Comparison of ENCODE assay signal across 28 cellular contexts in the genomic region with DNA sequence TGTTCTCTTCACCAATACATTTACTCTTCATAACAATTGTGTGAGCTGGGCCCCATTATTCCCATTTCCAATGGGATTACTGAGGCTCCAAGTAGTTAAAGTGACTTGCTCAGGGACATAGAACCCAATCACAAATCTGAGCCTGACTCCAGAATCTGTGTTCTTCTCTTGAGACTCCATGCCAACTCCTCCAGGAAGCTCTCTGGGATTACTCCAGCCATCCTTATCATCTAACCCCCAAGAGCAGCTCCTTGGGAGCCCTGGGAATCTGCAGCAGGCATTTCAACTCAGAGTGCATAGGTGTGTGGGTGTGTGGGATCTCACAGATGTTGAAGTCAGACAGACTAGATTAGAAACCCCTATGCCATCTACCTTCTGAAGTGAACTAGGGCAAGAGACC.
"Had no signal": no experiment of that assay in that cellular context is flagged by ENCODE, and none has a peak within 500 bp of the region (broad histone marks: within the 10 kb centered on the region; RNA-seq: fewer than 3 reads in every experiment).

No MANE protein-coding gene starts in this region.

- FAIRE-seq: islet of Langerhans, kidney, urothelium cell line had no signal

- H3K27me3 Mint-ChIP-seq: stimulated activated naive CD8-positive, alpha-beta T cell treated with anti-CD3 and anti-CD28 coated beads, Interleukin-15, Interleukin-2, amounts not matched to agents 100 ng/mL and 50 ng/mL, for 24 hours had no signal

- H3K4me1 Mint-ChIP-seq: immature natural killer cell had no signal

- H2AFZ ChIP-seq: parathyroid adenoma had no signal

- H3K27ac Mint-ChIP-seq: immature natural killer cell; progenitor cell of endocrine pancreas; stimulated activated naive CD8-positive, alpha-beta T cell treated with anti-CD3 and anti-CD28 coated beads, Interleukin-15, Interleukin-2, amounts not matched to agents 100 ng/mL and 50 ng/mL, for 24 hours had no signal

- H3K4me1 ChIP-seq: right atrium auricular region, right lobe of liver, transverse colon had no signal

- DNase-seq: hypothalamus; immature natural killer cell; kidney; left colon; left lung; lower lobe of right lung; mammary epithelial cell; mesenchymal stem cell; naive thymus-derived CD8-positive, alpha-beta T cell; occipital lobe; right lobe of liver; stimulated activated CD4-positive, alpha-beta T cell treated with anti-CD3 and anti-CD28 coated beads, Interleukin-1b, Interleukin-23, amount 100 ng/mL, for 48 hours; stimulated activated CD4-positive, alpha-beta T cell treated with anti-CD3 and anti-CD28 coated beads, Interleukin-2, amount 100 ng/mL, for 48 hours; stimulated activated CD4-positive, alpha-beta T cell treated with anti-CD3 and anti-CD28 coated beads, Interleukin-4, amount 100 ng/mL, for 4 hours; stimulated activated CD8-positive, alpha-beta memory T cell treated with anti-CD3 and anti-CD28 coated beads, Interleukin-4, amount 100 ng/mL, for 48 hours; stimulated activated naive CD4-positive, alpha-beta T cell; transverse colon; upper lobe of right lung had no signal

- H3K4me3 Mint-ChIP-seq: immature natural killer cell; naive thymus-derived CD8-positive, alpha-beta T cell; nephron; neural crest cell; stimulated activated naive CD8-positive, alpha-beta T cell treated with anti-CD3 and anti-CD28 coated beads, Interleukin-15, Interleukin-2, amounts not matched to agents 100 ng/mL and 50 ng/mL, for 24 hours had no signal

- H3K27me3 ChIP-seq: left lung, neutrophil, right atrium auricular region, right lobe of liver, transverse colon, upper lobe of right lung had no signal

- H3K4me3 ChIP-seq: left lung, lower lobe of right lung, right atrium auricular region, right lobe of liver, smooth muscle cell, transverse colon, upper lobe of right lung had no signal

- ATAC-seq: left colon; left lung; lower lobe of right lung; naive thymus-derived CD8-positive, alpha-beta T cell; right lobe of liver; upper lobe of right lung had no signal

- H3K4me2 ChIP-seq: smooth muscle cell had no signal

- H3K27ac ChIP-seq: left lung, lower lobe of right lung, neutrophil, parathyroid adenoma, right atrium auricular region, right lobe of liver, transverse colon, upper lobe of right lung had no signal

- H3K9me3 Mint-ChIP-seq: immature natural killer cell; nephron; neural crest cell; stimulated activated naive CD8-positive, alpha-beta T cell treated with anti-CD3 and anti-CD28 coated beads, Interleukin-15, Interleukin-2, amounts not matched to agents 100 ng/mL and 50 ng/mL, for 24 hours had no signal

- H3K36me3 ChIP-seq: left lung, lower lobe of right lung, neutrophil, right atrium auricular region, right lobe of liver, transverse colon, upper lobe of right lung had no signal

- H3K36me3 Mint-ChIP-seq: immature natural killer cell; naive thymus-derived CD8-positive, alpha-beta T cell had no signal

- H3K9ac ChIP-seq: parathyroid adenoma had no signal

- H3K9me3 ChIP-seq: left lung, lower lobe of right lung, neutrophil, right atrium auricular region, right lobe of liver, transverse colon, upper lobe of right lung had no signal

- H3K79me2 ChIP-seq: parathyroid adenoma had no signal
